10 cellular contexts compared by ENCODE assay signal in the genomic region with DNA sequence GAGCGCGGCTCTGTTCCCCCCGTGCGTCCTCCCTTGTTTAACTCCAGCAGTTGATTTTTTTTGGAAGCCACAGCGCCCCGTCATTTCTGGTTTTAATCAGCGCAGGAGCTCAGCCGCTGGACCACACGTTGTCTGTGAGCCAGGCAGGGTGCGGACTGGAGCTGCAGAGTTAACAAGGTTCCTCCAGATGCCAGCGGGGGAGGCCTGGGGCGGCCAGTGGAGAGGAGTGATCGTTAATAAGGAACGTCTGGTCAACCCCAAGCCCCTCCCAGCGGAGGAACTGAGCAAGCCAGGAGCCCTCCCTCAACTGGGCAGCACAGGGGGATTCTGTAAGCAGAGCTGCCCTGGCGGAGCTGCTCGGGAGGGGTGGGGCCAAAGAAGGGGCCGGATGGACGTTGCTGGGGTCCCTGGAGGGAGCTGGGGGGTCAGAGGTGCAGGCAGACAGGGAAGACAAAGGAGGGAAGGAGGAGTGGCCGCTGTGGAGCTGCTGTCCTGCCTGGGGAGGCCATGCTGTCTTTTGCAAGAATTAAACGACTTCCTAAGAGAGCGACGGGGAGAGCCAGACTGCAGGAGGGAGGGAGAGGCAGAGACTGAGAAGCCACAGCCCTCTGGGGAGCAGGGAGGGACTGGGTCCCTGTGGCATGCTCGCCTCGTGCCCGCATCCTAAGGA.
DNase-seq lines count a peak whose midpoint lies in the region; ATAC-seq and TF ChIP-seq lines count a peak whose summit lies in the region.
"Had no signal": no experiment of that assay in that cellular context is flagged by ENCODE, and none has a peak within 500 bp of the region (broad histone marks: within the 10 kb centered on the region; RNA-seq: fewer than 3 reads in every experiment).

No MANE protein-coding gene starts in this region.

- peak; percentile 6 for DNase-seq in activated naive CD8-positive, alpha-beta T cell treated with anti-CD3 and anti-CD28 coated beads for 36 hours
- DNase-seq in activated naive CD8-positive, alpha-beta T cell treated with anti-CD3 and anti-CD28 coated beads, Interleukin-2, amount 50 U/mL, for 24 hours = no peak
- peak; percentile 58 to 67 for DNase-seq in fibroblast of lung (ENCODE audit: low read depth in 2 of 2)
- peak; percentile 66 to 76 for DNase-seq in uterus
- DNase-seq in hepatic stellate cell (ENCODE audit: low spot score) = no peak
- no peak for DNase-seq in stimulated activated CD4-positive, alpha-beta T cell treated with anti-CD3 and anti-CD28 coated beads, Interleukin-12 subunit alpha, Interleukin-12 subunit beta, amount 100 ng/mL, for 4 hours
- DNase-seq: NCI-H1092 had no signal

- H3K4me3 ChIP-seq in fibroblast of lung (replicated peaks in 1 of 4; ENCODE audit: control extremely low read depth in 1 of 4, insufficient read depth in 1 of 4, low read depth in 3 of 4, low read length in 4 of 4) = no peak overlapping the region
- peak overlapping the region; percentile 36 to 59 for H3K4me3 ChIP-seq in muscle layer of colon (ENCODE audit: low read depth in 1 of 2, low read length in 2 of 2)
- peak overlapping the region; percentile 9 to 17 for H3K4me3 ChIP-seq in uterus

- no peaks in the 10 kb centered on the region for H4K20me1 ChIP-seq in fibroblast of lung (ENCODE audit: control insufficient read depth, extremely low read depth, insufficient read depth, low read length)

- H3K4me1 Mint-ChIP-seq in activated naive CD8-positive, alpha-beta T cell treated with anti-CD3 and anti-CD28 coated beads for 36 hours = peaks cover 6% of the 10 kb centered on the region
- no peaks in the 10 kb centered on the region for H3K4me1 Mint-ChIP-seq in activated naive CD8-positive, alpha-beta T cell treated with anti-CD3 and anti-CD28 coated beads, Interleukin-2, amount 50 U/mL, for 24 hours

- no peaks in the 10 kb centered on the region for H3K27me3 ChIP-seq in fibroblast of lung (ENCODE audit: control insufficient read depth, insufficient read depth, low read length)
- no peaks in the 10 kb centered on the region for H3K27me3 ChIP-seq in muscle layer of colon (ENCODE audit: control insufficient read depth in 1 of 2, insufficient read depth in 2 of 2, low read length in 2 of 2)
- no peaks in the 10 kb centered on the region for H3K27me3 ChIP-seq in uterus

- intact Hi-C loops in uterus (cut with DNase I; ENCODE audit: low total_unique reads) = no loop called here

- H2AFZ ChIP-seq in fibroblast of lung (ENCODE audit: low read length) = no peak overlapping the region

- peaks cover 14% of the 10 kb centered on the region for H3K27me3 Mint-ChIP-seq in activated naive CD8-positive, alpha-beta T cell treated with anti-CD3 and anti-CD28 coated beads for 36 hours
- H3K27me3 Mint-ChIP-seq in activated naive CD8-positive, alpha-beta T cell treated with anti-CD3 and anti-CD28 coated beads, Interleukin-2, amount 50 U/mL, for 24 hours = peaks cover 4% of the 10 kb centered on the region

- H3K4me3 Mint-ChIP-seq in activated naive CD8-positive, alpha-beta T cell treated with anti-CD3 and anti-CD28 coated beads for 36 hours = peak overlapping the region; percentile 46
- no peak overlapping the region for H3K4me3 Mint-ChIP-seq in activated naive CD8-positive, alpha-beta T cell treated with anti-CD3 and anti-CD28 coated beads, Interleukin-2, amount 50 U/mL, for 24 hours

- H3K4me2 ChIP-seq in fibroblast of lung (ENCODE audit: extremely low read depth, insufficient read depth, low read length) = no peak overlapping the region

- no peaks in the 10 kb centered on the region for H3K9me3 Mint-ChIP-seq in activated naive CD8-positive, alpha-beta T cell treated with anti-CD3 and anti-CD28 coated beads for 36 hours
- no peaks in the 10 kb centered on the region for H3K9me3 Mint-ChIP-seq in activated naive CD8-positive, alpha-beta T cell treated with anti-CD3 and anti-CD28 coated beads, Interleukin-2, amount 50 U/mL, for 24 hours

- no peak for ATAC-seq in activated naive CD8-positive, alpha-beta T cell treated with anti-CD3 and anti-CD28 coated beads, Interleukin-2, amount 50 U/mL, for 24 hours
- ATAC-seq in HG02981 (IDR thresholded peaks at IDR 0.05; ENCODE audit: unreplicated experiment) = no peak

- H3K9me3 ChIP-seq in fibroblast of lung (ENCODE audit: control insufficient read depth, insufficient read depth, low read depth, low read length) = no peaks in the 10 kb centered on the region
- H3K9me3 ChIP-seq in muscle layer of colon (ENCODE audit: low read length) = no peaks in the 10 kb centered on the region
- no peaks in the 10 kb centered on the region for H3K9me3 ChIP-seq in uterus
- H3K9me3 ChIP-seq: neutrophil had no signal

- H3K27ac ChIP-seq in fibroblast of lung (ENCODE audit: insufficient read depth, low read length) (no peak overlapping the region), muscle layer of colon (ENCODE audit: low read depth, low read length) (peak overlapping the region; percentile 21), uterus (no peak overlapping the region)
- H3K27ac ChIP-seq: neutrophil had no signal

- no peak for TF ChIP-seq CTCF in fibroblast of lung (conservative IDR thresholded peaks at IDR 0.05 in 1 of 2, IDR thresholded peaks at IDR 0.05 in 1 of 2; ENCODE audit: low read depth in 1 of 2, low read length in 2 of 2)
- TF ChIP-seq CTCF in uterus (IDR thresholded peaks at IDR 0.05) = no peak

- H3K9ac ChIP-seq in fibroblast of lung (ENCODE audit: insufficient read depth, low read length) = no peak overlapping the region
- no peak overlapping the region for H3K9ac ChIP-seq in muscle layer of colon (ENCODE audit: low read length)

- H3K36me3 Mint-ChIP-seq in activated naive CD8-positive, alpha-beta T cell treated with anti-CD3 and anti-CD28 coated beads for 36 hours = no peaks in the 10 kb centered on the region
- H3K36me3 Mint-ChIP-seq in activated naive CD8-positive, alpha-beta T cell treated with anti-CD3 and anti-CD28 coated beads, Interleukin-2, amount 50 U/mL, for 24 hours (ENCODE audit: low read depth) = no peaks in the 10 kb centered on the region

- no peaks in the 10 kb centered on the region for H3K36me3 ChIP-seq in fibroblast of lung (ENCODE audit: control insufficient read depth, insufficient read depth, low read length)
- no peaks in the 10 kb centered on the region for H3K36me3 ChIP-seq in muscle layer of colon (ENCODE audit: insufficient read depth, low read length)
- no peaks in the 10 kb centered on the region for H3K36me3 ChIP-seq in uterus
- H3K36me3 ChIP-seq: neutrophil had no signal

- no peak overlapping the region for H3K27ac Mint-ChIP-seq in activated naive CD8-positive, alpha-beta T cell treated with anti-CD3 and anti-CD28 coated beads for 36 hours
- no peak overlapping the region for H3K27ac Mint-ChIP-seq in activated naive CD8-positive, alpha-beta T cell treated with anti-CD3 and anti-CD28 coated beads, Interleukin-2, amount 50 U/mL, for 24 hours

- no peak for TF ChIP-seq POLR2A in uterus (IDR thresholded peaks at IDR 0.05)

- H3K79me2 ChIP-seq in fibroblast of lung (ENCODE audit: control insufficient read depth, insufficient read depth, low read length) = no peaks in the 10 kb centered on the region

- H3K4me1 ChIP-seq in fibroblast of lung (ENCODE audit: control insufficient read depth, extremely low read depth, insufficient read depth, low read length) (no peaks in the 10 kb centered on the region), muscle layer of colon (ENCODE audit: insufficient read depth, low read length) (peaks cover 21% of the 10 kb centered on the region), uterus (no peaks in the 10 kb centered on the region)

Comparison
In these comparisons a context has a peak if more than half of its experiments do, and no peak if none do; other contexts are left out.
1. DNase-seq: peak in activated naive CD8-positive, alpha-beta T cell treated with anti-CD3 and anti-CD28 coated beads for 36 hours (single experiment), fibroblast of lung (2 of 2) and uterus (2 of 2); none in activated naive CD8-positive, alpha-beta T cell treated with anti-CD3 and anti-CD28 coated beads, Interleukin-2, amount 50 U/mL, for 24 hours (single experiment), hepatic stellate cell (single experiment) and stimulated activated CD4-positive, alpha-beta T cell treated with anti-CD3 and anti-CD28 coated beads, Interleukin-12 subunit alpha, Interleukin-12 subunit beta, amount 100 ng/mL, for 4 hours (single experiment).
2. H3K4me3 ChIP-seq: peak in muscle layer of colon (2 of 2) and uterus (2 of 2); none in fibroblast of lung (0 of 4).